In genomic region chr1:96596226-96596625, GRCh38 we compare ENCODE assay signal across 8 cellular contexts.
DNase-seq lines count a peak whose midpoint lies in the region; ATAC-seq, FAIRE-seq and TF ChIP-seq lines count a peak whose summit lies in the region.

No MANE protein-coding gene starts in this region.

- peak; percentile 14 for DNase-seq in stimulated activated CD4-positive, alpha-beta T cell treated with anti-CD3 and anti-CD28 coated beads, Interleukin-15, amount 100 ng/mL, for 24 hours
- DNase-seq in stimulated activated CD4-positive, alpha-beta T cell treated with anti-CD3 and anti-CD28 coated beads, Interleukin-12 subunit alpha, Interleukin-12 subunit beta, amount 100 ng/mL, for 4 hours = no peak
- DNase-seq in NCI-H460 (ENCODE audit: extremely low read depth, low read depth) (peak; percentile 11), bronchial epithelial cell (ENCODE audit: low read depth) (peak; percentile 18), nephron progenitor cell (peak; percentile 26)

- no peak overlapping the region for H3K27ac Mint-ChIP-seq in nephron progenitor cell

- TF ChIP-seq CTCF in bronchial epithelial cell (IDR thresholded peaks at IDR 0.05; ENCODE audit: insufficient read depth, low read length, severe bottlenecking) = peak; percentile 57
- peak; percentile 33 for TF ChIP-seq CTCF in nephron progenitor cell (IDR thresholded peaks at IDR 0.05)

- no peaks in the 10 kb centered on the region for H3K36me3 ChIP-seq in bronchial epithelial cell (ENCODE audit: control insufficient read depth, insufficient read depth, low read length)

- peaks cover 48% of the 10 kb centered on the region for H3K4me1 Mint-ChIP-seq in nephron progenitor cell

- no peaks in the 10 kb centered on the region for H3K27me3 ChIP-seq in bronchial epithelial cell (ENCODE audit: control insufficient read depth, insufficient read depth, low read length)

- H3K4me3 ChIP-seq in bronchial epithelial cell (ENCODE audit: low read depth, low read length) = no peak overlapping the region

- peaks cover 15% of the 10 kb centered on the region for H3K36me3 Mint-ChIP-seq in nephron progenitor cell (ENCODE audit: low read depth)

- no peaks in the 10 kb centered on the region for H3K27me3 Mint-ChIP-seq in nephron progenitor cell (ENCODE audit: low read depth, poor library complexity)

- H3K4me3 Mint-ChIP-seq in nephron progenitor cell = no peak overlapping the region

- FAIRE-seq in bronchial epithelial cell (lab: Jason Lieb, UNC) = peak; percentile 7

- peak; percentile 67 for ATAC-seq in HG02610 (IDR thresholded peaks at IDR 0.05; ENCODE audit: unreplicated experiment)
- ATAC-seq in GM19324 (IDR thresholded peaks at IDR 0.05; ENCODE audit: low FRiP score, unreplicated experiment) = no peak
- no peak for ATAC-seq in GM19035 (IDR thresholded peaks at IDR 0.05; ENCODE audit: unreplicated experiment)

- H3K9me3 Mint-ChIP-seq in nephron progenitor cell = peaks cover 24% of the 10 kb centered on the region
